In genomic region chr14:69314327-69314726, GRCh38 we compare ENCODE assay signal across 17 cellular contexts. TPM values are rescaled to one million over a fixed set of nuclear protein-coding genes. Genes with fewer than 3 reads are reported as not detected.
DNase-seq lines count a peak whose midpoint lies in the region; ATAC-seq and TF ChIP-seq lines count a peak whose summit lies in the region.
"Had no signal": no experiment of that assay in that cellular context is flagged by ENCODE, and none has a peak within 500 bp of the region (broad histone marks: within the 10 kb centered on the region; RNA-seq: fewer than 3 reads in every experiment).

No MANE protein-coding gene starts in this region.

- no peaks in the 10 kb centered on the region for H3K9me3 ChIP-seq in HEK293 (ENCODE audit: control insufficient read depth, insufficient read depth, low read depth, low read length)
- H3K9me3 ChIP-seq in spleen, result peaks cover 0 to 3% (median 0%) of the 10 kb centered on the region in 8 donors

- 40 to 83% (median 79%) methylated on average over 1 of the region's 1 CpG for WGBS in spleen, 5 donors

- H3K27ac ChIP-seq in HEK293 (ENCODE audit: extremely low read depth, low read depth, low read length), result no peak overlapping the region
- H3K27ac ChIP-seq in cingulate gyrus (ENCODE audit: low read depth, low read length), result peak overlapping the region; percentile 4
- peak overlapping the region in 1 of 8 donors; percentile 38 for H3K27ac ChIP-seq in spleen
- H3K27ac ChIP-seq: C4-2B had no signal

- POLR2A ChIA-PET in HEK293 (lab: Yijun Ruan, JAX), result no interaction called here

- TF ChIP-seq POLR2A in spleen (IDR thresholded peaks at IDR 0.05), result no peak

- peaks cover 0 to 16% (median 0%) of the 10 kb centered on the region in 7 donors for H3K27me3 ChIP-seq in spleen (replicated peaks in 1 of 7)

- DNase-seq in GM03348 (ENCODE audit: low spot score) (peak; percentile 0), spleen (peak; percentile 27), DMS53 treated with DMSO at 0.1 percent for 48 hours (lab: John Stamatoyannopoulos, UW; ENCODE audit: unreplicated experiment) (no peak)
- no peak for DNase-seq in activated CD4-positive, alpha-beta T cell treated with anti-CD3 and anti-CD28 coated beads, Interleukin-2, amount 50 U/mL, for 4 hours
- DNase-seq: ACHN, AML-193, DND-41, H7, KG1, NCI-H1694 treated with DMSO at 0.1 percent for 48 hours, NCI-H446 treated with DMSO at 0.1 percent for 48 hours had no signal

- H3K4me1 ChIP-seq in HEK293 (ENCODE audit: control insufficient read depth, insufficient read depth, low read length) (no peaks in the 10 kb centered on the region), spleen (peaks cover 8 to 32% (median 21%) of the 10 kb centered on the region in 6 donors)

- H3K4me3 ChIP-seq in HEK293 (ENCODE audit: low read depth, low read length), result no peak overlapping the region
- no peak overlapping the region for H3K4me3 ChIP-seq in spleen

- CTCF ChIA-PET in HEK293 (lab: Yijun Ruan, JAX), result interaction anchor here (0.6 to 1.1 kb wide), 2 partner anchors 15 to 53 kb away, joined by 3 read pairs; no protein-coding TSS in a partner anchor

- TF ChIP-seq CTCF in HEK293 (tag by site-specific recombination; IDR thresholded peaks at IDR 0.05) (no peak), spleen (IDR thresholded peaks at IDR 0.05 in 8 of 11, conservative IDR thresholded peaks at IDR 0.05 in 3 of 11) (no peak)

- no peaks in the 10 kb centered on the region for H3K36me3 ChIP-seq in HEK293 (ENCODE audit: control insufficient read depth in 2 of 2, insufficient read depth in 1 of 2, low read length in 2 of 2)
- H3K36me3 ChIP-seq in spleen, result no peaks in the 10 kb centered on the region

- intact Hi-C loops in spleen (cut with DNase I; ENCODE audit: low total_unique reads), result no loop called here

- no peak for ATAC-seq in GM21515 (IDR thresholded peaks at IDR 0.05; ENCODE audit: unreplicated experiment)
- ATAC-seq: Panc1, Right ventricle myocardium inferior had no signal

TF ChIP-seq in HEK293, 187 proteins besides CTCF, POLR2A, EP300 and RAD21:
- TF ChIP-seq PRDM1 (tag by site-specific recombination; IDR thresholded peaks at IDR 0.05) (no peak), PRDM10 (tag by site-specific recombination; IDR thresholded peaks at IDR 0.05) (peak; percentile 37; the same call in 1 of the 2 replicates), ZNF10 (tag by site-specific recombination; IDR thresholded peaks at IDR 0.05) (no peak)

RNA-seq across cellular contexts. Expression of gene GALNT16, which starts 54.4 kb away (rescaled TPM):
- 10 to 100 TPM in 5 of 7 donors, 1 to 10 TPM in 2; 6.7 to 36.4 (median 14.7) TPM for total RNA-seq in spleen
- 1 to 10 TPM; 2.1 to 5.3 (median 2.1) TPM for polyA plus RNA-seq in spleen

Comparison
In these comparisons a context has a peak if more than half of its experiments do, and no peak if none do; other contexts are left out.
1. DNase-seq: peak in GM03348 (single experiment) and spleen (single experiment); none in activated CD4-positive, alpha-beta T cell treated with anti-CD3 and anti-CD28 coated beads, Interleukin-2, amount 50 U/mL, for 4 hours (0 of 2) and DMS53 treated with DMSO at 0.1 percent for 48 hours (single experiment).